12 cellular contexts compared by ENCODE assay signal in genomic region chr7:7971308-7972040, GRCh38. TPM values are rescaled to one million over a fixed set of nuclear protein-coding genes. Genes with fewer than 3 reads are reported as not detected.
DNase-seq lines count a peak whose midpoint lies in the region; ATAC-seq and TF ChIP-seq lines count a peak whose summit lies in the region.
"Had no signal": no experiment of that assay in that cellular context is flagged by ENCODE, and none has a peak within 500 bp of the region (broad histone marks: within the 10 kb centered on the region; RNA-seq: fewer than 3 reads in every experiment).

No MANE protein-coding gene starts in this region.

- H2AFZ ChIP-seq in OCI-LY7 (ENCODE audit: low read length), result no peak overlapping the region

- no TSS peak for BruUV-seq in OCI-LY7 (replicated peaks; lab: Mats Ljungman, UMichigan)

- no peaks in the 10 kb centered on the region for H3K36me3 Mint-ChIP-seq in naive thymus-derived CD8-positive, alpha-beta T cell

- H3K27ac ChIP-seq in OCI-LY7 (ENCODE audit: low read depth, low read length, poor library complexity, severe bottlenecking), result peak overlapping the region; percentile 87
- peak overlapping the region in 7 of 8 donors; percentile 20 to 99 (median 99) for H3K27ac ChIP-seq in spleen

- peaks cover 13 to 45% (median 38%) of the 10 kb centered on the region in 4 donors for H3K4me1 Mint-ChIP-seq in naive thymus-derived CD8-positive, alpha-beta T cell

- H3K4me3 ChIP-seq in OCI-LY7 (ENCODE audit: low read depth, low read length, poor library complexity, severe bottlenecking) (peak overlapping the region; percentile 72), spleen (peak overlapping the region in 7 of 8 donors; percentile 58 to 97 (median 81))

- H3K9me2 ChIP-seq in OCI-LY7 (ENCODE audit: insufficient read depth, low read length), result no peaks in the 10 kb centered on the region

- H3K4me2 ChIP-seq in OCI-LY7 (ENCODE audit: low read length), result peak overlapping the region; percentile 82

- H3K27ac Mint-ChIP-seq in naive thymus-derived CD8-positive, alpha-beta T cell, result no peak overlapping the region

- DNase-seq in DMS53 (lab: John Stamatoyannopoulos, UW) (peak; percentile 25), DMS53 treated with DMSO at 0.1 percent for 48 hours (lab: John Stamatoyannopoulos, UW; ENCODE audit: unreplicated experiment) (no peak), OCI-LY7 (ENCODE audit: low spot score) (peak; percentile 25), globus pallidus (ENCODE audit: low spot score) (peak; percentile 14), spleen (no peak), SKM-1 (lab: John Stamatoyannopoulos, UW; ENCODE audit: unreplicated experiment) (no peak)
- DNase-seq in naive thymus-derived CD8-positive, alpha-beta T cell, result no peak
- DNase-seq: 8988T, aorta had no signal

- H3K27me3 Mint-ChIP-seq in naive thymus-derived CD8-positive, alpha-beta T cell, result no peaks in the 10 kb centered on the region

- H3K9me3 ChIP-seq in OCI-LY7 (ENCODE audit: low read length) (0 out of 2 replicates have a peak, but pooled peaks cover 5% of the 10 kb centered on the region), spleen (no peaks in the 10 kb centered on the region)

- intact Hi-C loops in OCI-LY7 (cut with micrococcal nuclease; ENCODE audit: unreplicated experiment), result loop anchor here (1.0 to 5.0 kb wide), 6 partner anchors 51 to 714 kb away; partner anchors contain the start of gene MIOS
- intact Hi-C loops in spleen (cut with DNase I; ENCODE audit: low total_unique reads), result no loop called here

- H4K20me1 ChIP-seq in OCI-LY7 (ENCODE audit: insufficient read depth, low read length), result peaks cover 5% of the 10 kb centered on the region; the same call in 1 of the 2 replicates

- CTCF ChIA-PET in OCI-LY7 (lab: Charles Lee; ENCODE audit: unreplicated experiment), result no interaction called here

- H3K79me2 ChIP-seq in OCI-LY7 (ENCODE audit: insufficient read depth, low read depth, low read length), result peaks cover 68% of the 10 kb centered on the region

- H3K36me3 ChIP-seq in OCI-LY7 (ENCODE audit: insufficient read depth, low read length), result peaks cover 14% of the 10 kb centered on the region
- H3K36me3 ChIP-seq in spleen, result no peaks in the 10 kb centered on the region

- no peak for ATAC-seq in HG03521 (IDR thresholded peaks at IDR 0.05; ENCODE audit: unreplicated experiment)
- ATAC-seq in naive thymus-derived CD8-positive, alpha-beta T cell, result no peak
- ATAC-seq: HCT116, sciatic nerve had no signal

- H3K27me3 ChIP-seq in spleen (replicated peaks in 1 of 7), result no peaks in the 10 kb centered on the region

- H3K4me1 ChIP-seq in OCI-LY7 (ENCODE audit: insufficient read depth, low read length, poor library complexity, severe bottlenecking) (peaks cover 36% of the 10 kb centered on the region), spleen (peaks cover 0 to 82% (median 55%) of the 10 kb centered on the region in 6 donors)

- no peak overlapping the region for H3K4me3 Mint-ChIP-seq in naive thymus-derived CD8-positive, alpha-beta T cell

- 67 to 80% (median 75%) methylated on average over 9 of the region's 9 CpGs for WGBS in spleen, 5 donors

- TF ChIP-seq CTCF in OCI-LY7 (conservative IDR thresholded peaks at IDR 0.05; ENCODE audit: low read length) (no peak; the same call in 1 of the 2 replicates), spleen (IDR thresholded peaks at IDR 0.05 in 8 of 11, conservative IDR thresholded peaks at IDR 0.05 in 3 of 11) (no peak)

- H3K9me3 Mint-ChIP-seq in naive thymus-derived CD8-positive, alpha-beta T cell, result no peaks in the 10 kb centered on the region

- POLR2A ChIA-PET in OCI-LY7 (lab: Charles Lee), result interaction anchor here (0.9 to 10.0 kb wide), 5 partner anchors 8 to 252 kb away, joined by 3 to 69 read pairs (median 6); no protein-coding TSS in a partner anchor
- POLR2A ChIA-PET in naive thymus-derived CD8-positive, alpha-beta T cell (lab: Charles Lee), result interaction anchor here (1.4 to 5.8 kb wide), 4 partner anchors 18 to 330 kb away, joined by 3 to 39 read pairs (median 24); partner anchors contain the start of gene UMAD1

- no peak for TF ChIP-seq POLR2A in spleen (IDR thresholded peaks at IDR 0.05)

RNA-seq across cellular contexts. Expression of gene GLCCI1, which starts 2.9 kb away (rescaled TPM):
- total RNA-seq in OCI-LY7 (2014; rRNA removed; shearing (Covaris generic)), result 18.5 and 21.3 TPM in 2 replicates
- total RNA-seq in OCI-LY7 (2022) (85.6 and 108 TPM in 2 replicates), spleen (10 to 100 TPM; 35.7 to 53.2 (median 44.8) TPM)
- polyA plus RNA-seq in spleen, result 1 to 10 TPM; 9.1 to 9.6 (median 9.4) TPM
- total RNA-seq in naive thymus-derived CD8-positive, alpha-beta T cell, result 10 to 100 TPM; 31.5 to 33.2 TPM
- 10 to 100 TPM in 2 of 3 donors, 1 to 10 TPM in 1; 9.0 to 30.8 (median 14.7) TPM for polyA plus RNA-seq in naive thymus-derived CD8-positive, alpha-beta T cell

Comparison
In these comparisons a context has a peak if more than half of its experiments do, and no peak if none do; other contexts are left out.
1. DNase-seq: peak in DMS53 (single experiment), OCI-LY7 (single experiment) and globus pallidus (single experiment); none in DMS53 treated with DMSO at 0.1 percent for 48 hours (single experiment), spleen (single experiment), SKM-1 (single experiment) and naive thymus-derived CD8-positive, alpha-beta T cell (0 of 10).